8 cellular contexts compared by ENCODE assay signal in the genomic region with DNA sequence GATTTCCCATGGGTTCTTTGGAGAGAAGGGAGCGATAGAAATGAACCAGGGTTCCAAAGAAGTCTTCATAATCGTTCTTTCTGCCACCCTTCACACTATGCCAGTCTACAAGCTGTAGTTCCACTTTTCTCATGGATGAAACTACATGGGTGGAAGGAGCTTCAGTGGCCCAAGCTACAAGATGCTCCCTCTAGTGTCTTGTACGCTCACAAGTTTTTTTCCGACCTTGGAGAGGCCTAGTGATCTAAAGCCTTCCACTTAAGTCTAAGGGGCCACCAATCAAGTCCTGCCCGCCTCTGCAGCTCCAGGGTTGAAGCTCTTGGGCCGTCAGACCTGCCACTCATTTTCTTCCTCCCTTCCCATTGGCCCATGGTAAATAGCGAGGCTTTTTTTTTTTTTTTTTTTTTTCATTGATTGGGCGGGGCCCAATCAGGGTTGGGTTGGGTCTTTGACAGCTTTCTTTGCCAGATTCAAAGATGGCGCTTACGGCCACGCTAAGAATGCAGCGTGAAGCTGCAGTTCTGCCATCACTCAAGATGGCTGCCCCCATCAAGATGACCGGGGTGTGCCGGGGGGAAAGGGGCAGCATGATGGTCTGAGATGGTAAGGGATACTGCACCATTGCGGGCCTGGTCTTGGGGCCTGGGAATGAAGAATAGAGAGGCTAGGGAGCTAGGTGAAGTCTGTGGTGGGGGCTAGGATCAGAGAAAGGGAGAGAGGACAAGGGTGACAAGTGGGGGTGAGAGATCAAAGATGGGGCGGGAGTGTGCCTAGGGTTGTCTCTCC. TPM values are rescaled to one million over a fixed set of nuclear protein-coding genes. Genes with fewer than 3 reads are reported as not detected.
A peak's percentile ranks its signal among the peaks of the same experiment; 100 is the strongest.
DNase-seq lines count a peak whose midpoint lies in the region; ATAC-seq and TF ChIP-seq lines count a peak whose summit lies in the region.

A gene (plus strand): TSS at position 527 of the 786 bp plus-strand sequence. CDS start 430 bp downstream, outside the sequence.

- in situ Hi-C loops in GM23248 (cut with MboI), result no loop called here

- H3K9ac ChIP-seq in GM23248, result peak within 1 kb of the TSS; percentile 80
- peak within 1 kb of the TSS; percentile 57 for H3K9ac ChIP-seq in fibroblast of lung (ENCODE audit: insufficient read depth, low read length)

- H3F3A ChIP-seq in GM23248 (ENCODE audit: insufficient read depth), result peaks cover 5% of the 10 kb centered on the region; the same call in 1 of the 2 replicates

- H2AFZ ChIP-seq in GM23248 (peak within 1 kb of the TSS; percentile 97), fibroblast of lung (ENCODE audit: low read length) (peak within 1 kb of the TSS; percentile 96)

- intact Hi-C loops in activated T-helper 1 cell treated with anti-CD3 and anti-CD28 coated beads, Interleukin-12 subunit alpha, Interleukin-12 subunit beta, Interleukin-2, Interleukin-4 antibody, amounts not matched to agents 30 ng/mL and 10 ng/mL and 1 ng/mL, durations not matched to agents 14 hours and 24 hours and 36 hours (cut with micrococcal nuclease), result loop anchor here (1.0 to 5.0 kb wide), 12 partner anchors 15 to 541 kb away; a partner anchor contains a TSS
- intact Hi-C loops in naive thymus-derived CD4-positive, alpha-beta T cell (cut with micrococcal nuclease), result loop anchor here (1.0 to 10.0 kb wide), 16 partner anchors 15 to 961 kb away; a partner anchor contains a TSS

- H4K20me1 ChIP-seq in GM23248 (ENCODE audit: insufficient read depth) (no peaks in the 10 kb centered on the region), fibroblast of lung (ENCODE audit: control insufficient read depth, extremely low read depth, insufficient read depth, low read length) (no peaks in the 10 kb centered on the region)

- H3K36me3 Mint-ChIP-seq in activated T-helper 1 cell treated with anti-CD3 and anti-CD28 coated beads, Interleukin-12 subunit alpha, Interleukin-12 subunit beta, Interleukin-2, Interleukin-4 antibody, amounts not matched to agents 30 ng/mL and 10 ng/mL and 1 ng/mL, durations not matched to agents 14 hours and 24 hours and 36 hours (ENCODE audit: low read depth), result peaks cover 18% of the 10 kb centered on the region
- peaks cover 0 to 13% (median 3%) of the 10 kb centered on the region in 5 donors for H3K36me3 Mint-ChIP-seq in naive thymus-derived CD4-positive, alpha-beta T cell
- H3K36me3 Mint-ChIP-seq in stimulated activated naive B cell treated with anti-CD40 and anti-IgM and Interleukin-4, amounts not matched to agents 10 μg/mL and 1 μg/mL and 100 μg/mL, for 72 hours, result peaks cover 19 to 27% of the 10 kb centered on the region in 2 donors

- H3K4me1 ChIP-seq in GM23248 (ENCODE audit: insufficient read depth), result peaks cover 11% of the 10 kb centered on the region; the same call in 1 of the 2 replicates
- peaks cover 6% of the 10 kb centered on the region for H3K4me1 ChIP-seq in fibroblast of lung (ENCODE audit: control insufficient read depth, extremely low read depth, insufficient read depth, low read length)
- H3K4me1 ChIP-seq in naive thymus-derived CD4-positive, alpha-beta T cell (ENCODE audit: control insufficient read depth in 2 of 2, insufficient read depth in 2 of 2, low read length in 2 of 2), result peaks cover 8 to 24% of the 10 kb centered on the region in 2 donors

- H3K9me3 ChIP-seq in GM23248 (ENCODE audit: low read depth) (no peaks in the 10 kb centered on the region), fibroblast of lung (ENCODE audit: control insufficient read depth, insufficient read depth, low read depth, low read length) (no peaks in the 10 kb centered on the region)
- H3K9me3 ChIP-seq in naive thymus-derived CD4-positive, alpha-beta T cell (ENCODE audit: control insufficient read depth in 2 of 3, low read length in 3 of 3), result no peaks in the 10 kb centered on the region

- H3K79me2 ChIP-seq in GM23248 (ENCODE audit: insufficient read depth) (peaks cover 7% of the 10 kb centered on the region), fibroblast of lung (ENCODE audit: control insufficient read depth, insufficient read depth, low read length) (no peaks in the 10 kb centered on the region)

- POLR2A ChIA-PET in naive thymus-derived CD4-positive, alpha-beta T cell (lab: Charles Lee), result interaction anchor here (0.5 to 16.8 kb wide), 17 partner anchors 9 to 204 kb away, joined by 3 to 508 read pairs (median 6); a partner anchor contains a TSS

- H3K4me2 ChIP-seq in GM23248 (ENCODE audit: unreplicated experiment) (peak within 1 kb of the TSS; percentile 73), fibroblast of lung (ENCODE audit: extremely low read depth, insufficient read depth, low read length) (peak within 1 kb of the TSS; percentile 98)

- peak; percentile 95 for ATAC-seq in naive thymus-derived CD4-positive, alpha-beta T cell
- ATAC-seq in stimulated activated naive B cell treated with anti-CD40 and anti-IgM and Interleukin-4, amounts not matched to agents 10 μg/mL and 1 μg/mL and 100 μg/mL, for 72 hours (replicated peaks), result peak; percentile 97

- no peaks in the 10 kb centered on the region for H3K27me3 ChIP-seq in GM23248 (replicated peaks; ENCODE audit: insufficient read depth)
- no peaks in the 10 kb centered on the region for H3K27me3 ChIP-seq in fibroblast of lung (ENCODE audit: control insufficient read depth, insufficient read depth, low read length)
- H3K27me3 ChIP-seq in naive thymus-derived CD4-positive, alpha-beta T cell (ENCODE audit: control insufficient read depth in 2 of 2, insufficient read depth in 2 of 2, low read length in 2 of 2), result no peaks in the 10 kb centered on the region

- no peaks in the 10 kb centered on the region for H3K9me3 Mint-ChIP-seq in activated T-helper 1 cell treated with anti-CD3 and anti-CD28 coated beads, Interleukin-12 subunit alpha, Interleukin-12 subunit beta, Interleukin-2, Interleukin-4 antibody, amounts not matched to agents 30 ng/mL and 10 ng/mL and 1 ng/mL, durations not matched to agents 14 hours and 24 hours and 36 hours
- H3K9me3 Mint-ChIP-seq in naive thymus-derived CD4-positive, alpha-beta T cell, result no peaks in the 10 kb centered on the region
- H3K9me3 Mint-ChIP-seq in stimulated activated naive B cell treated with anti-CD40 and anti-IgM and Interleukin-4, amounts not matched to agents 10 μg/mL and 1 μg/mL and 100 μg/mL, for 72 hours, result no peaks in the 10 kb centered on the region

- TF ChIP-seq CTCF in fibroblast of lung (conservative IDR thresholded peaks at IDR 0.05 in 1 of 2, IDR thresholded peaks at IDR 0.05 in 1 of 2; ENCODE audit: low read depth in 1 of 2, low read length in 2 of 2), result peak; percentile 65 to 77

- WGBS in GM23248 (ENCODE audit: low coverage in 1 of 2, low lambda C conversion rate in 2 of 2, missing lambda C conversion rate in 2 of 2), 2 experiments, result 1% methylated on average over 15 to 16 of the region's 16 CpGs

- H3K27me3 Mint-ChIP-seq in activated T-helper 1 cell treated with anti-CD3 and anti-CD28 coated beads, Interleukin-12 subunit alpha, Interleukin-12 subunit beta, Interleukin-2, Interleukin-4 antibody, amounts not matched to agents 30 ng/mL and 10 ng/mL and 1 ng/mL, durations not matched to agents 14 hours and 24 hours and 36 hours (ENCODE audit: insufficient read depth), result peaks cover 3% of the 10 kb centered on the region
- no peaks in the 10 kb centered on the region for H3K27me3 Mint-ChIP-seq in naive thymus-derived CD4-positive, alpha-beta T cell
- peaks cover 26 to 27% of the 10 kb centered on the region in 2 donors for H3K27me3 Mint-ChIP-seq in stimulated activated naive B cell treated with anti-CD40 and anti-IgM and Interleukin-4, amounts not matched to agents 10 μg/mL and 1 μg/mL and 100 μg/mL, for 72 hours

- peaks cover 24% of the 10 kb centered on the region for H3K4me1 Mint-ChIP-seq in activated T-helper 1 cell treated with anti-CD3 and anti-CD28 coated beads, Interleukin-12 subunit alpha, Interleukin-12 subunit beta, Interleukin-2, Interleukin-4 antibody, amounts not matched to agents 30 ng/mL and 10 ng/mL and 1 ng/mL, durations not matched to agents 14 hours and 24 hours and 36 hours (ENCODE audit: low read depth)
- peaks cover 19 to 58% (median 43%) of the 10 kb centered on the region in 7 donors for H3K4me1 Mint-ChIP-seq in naive thymus-derived CD4-positive, alpha-beta T cell
- peaks cover 24 to 30% of the 10 kb centered on the region in 2 donors for H3K4me1 Mint-ChIP-seq in stimulated activated naive B cell treated with anti-CD40 and anti-IgM and Interleukin-4, amounts not matched to agents 10 μg/mL and 1 μg/mL and 100 μg/mL, for 72 hours

- CTCF ChIA-PET in naive thymus-derived CD4-positive, alpha-beta T cell (lab: Charles Lee), result interaction anchor here (0.6 to 8.2 kb wide), 36 partner anchors 10 to 493 kb away, joined by 3 to 91 read pairs (median 4); a partner anchor contains a TSS

- H3K27ac ChIP-seq in GM23248, result peak within 1 kb of the TSS; percentile 45; the same call in 1 of the 2 replicates
- H3K27ac ChIP-seq in fibroblast of lung (ENCODE audit: insufficient read depth, low read length), result peak within 1 kb of the TSS; percentile 62
- peak within 1 kb of the TSS; percentile 70 for H3K27ac ChIP-seq in naive thymus-derived CD4-positive, alpha-beta T cell (ENCODE audit: low read depth, low read length)

- no peaks in the 10 kb centered on the region; the same call in 1 of the 2 replicates for H3K36me3 ChIP-seq in GM23248 (ENCODE audit: low read depth)
- peaks cover 8% of the 10 kb centered on the region for H3K36me3 ChIP-seq in fibroblast of lung (ENCODE audit: control insufficient read depth, insufficient read depth, low read length)
- peaks cover 0 to 25% (median 0%) of the 10 kb centered on the region in 3 experiments for H3K36me3 ChIP-seq in naive thymus-derived CD4-positive, alpha-beta T cell (ENCODE audit: control insufficient read depth in 2 of 3, insufficient read depth in 3 of 3, low read length in 3 of 3)

- peak within 1 kb of the TSS; percentile 100 for H3K27ac Mint-ChIP-seq in activated T-helper 1 cell treated with anti-CD3 and anti-CD28 coated beads, Interleukin-12 subunit alpha, Interleukin-12 subunit beta, Interleukin-2, Interleukin-4 antibody, amounts not matched to agents 30 ng/mL and 10 ng/mL and 1 ng/mL, durations not matched to agents 14 hours and 24 hours and 36 hours
- H3K27ac Mint-ChIP-seq in naive thymus-derived CD4-positive, alpha-beta T cell, result peak within 1 kb of the TSS; percentile 69 to 99 (median 97)
- peak within 1 kb of the TSS; percentile 98 for H3K27ac Mint-ChIP-seq in stimulated activated naive B cell treated with anti-CD40 and anti-IgM and Interleukin-4, amounts not matched to agents 10 μg/mL and 1 μg/mL and 100 μg/mL, for 72 hours

- peak; percentile 100 for DNase-seq in EL
- peak; percentile 99 for DNase-seq in GM23248
- peak; percentile 99 to 100 for DNase-seq in Kasumi-1 (lab: John Stamatoyannopoulos, UW)
- DNase-seq in RKO (ENCODE audit: low spot score), result peak; percentile 100
- peak; percentile 87 for DNase-seq in activated T-helper 1 cell treated with anti-CD3 and anti-CD28 coated beads, Interleukin-12 subunit alpha, Interleukin-12 subunit beta, Interleukin-2, Interleukin-4 antibody, amounts not matched to agents 30 ng/mL and 10 ng/mL and 1 ng/mL, durations not matched to agents 14 hours and 24 hours and 36 hours (ENCODE audit: low spot score)
- DNase-seq in fibroblast of lung (ENCODE audit: low read depth in 2 of 2), result peak; percentile 99 to 100
- peak; percentile 66 to 96 (median 92) for DNase-seq in naive thymus-derived CD4-positive, alpha-beta T cell
- peak; percentile 89 for DNase-seq in stimulated activated naive B cell treated with anti-CD40 and anti-IgM and Interleukin-4, amounts not matched to agents 10 μg/mL and 1 μg/mL and 100 μg/mL, for 72 hours

- peak within 1 kb of the TSS; percentile 99 for H3K4me3 Mint-ChIP-seq in activated T-helper 1 cell treated with anti-CD3 and anti-CD28 coated beads, Interleukin-12 subunit alpha, Interleukin-12 subunit beta, Interleukin-2, Interleukin-4 antibody, amounts not matched to agents 30 ng/mL and 10 ng/mL and 1 ng/mL, durations not matched to agents 14 hours and 24 hours and 36 hours
- peak within 1 kb of the TSS; percentile 89 to 100 (median 98) for H3K4me3 Mint-ChIP-seq in naive thymus-derived CD4-positive, alpha-beta T cell
- H3K4me3 Mint-ChIP-seq in stimulated activated naive B cell treated with anti-CD40 and anti-IgM and Interleukin-4, amounts not matched to agents 10 μg/mL and 1 μg/mL and 100 μg/mL, for 72 hours, result peak within 1 kb of the TSS; percentile 99 to 100

- H3K4me3 ChIP-seq in GM23248 (peak within 1 kb of the TSS; percentile 91), fibroblast of lung (replicated peaks in 1 of 4; ENCODE audit: control extremely low read depth in 1 of 4, insufficient read depth in 1 of 4, low read depth in 3 of 4, low read length in 4 of 4) (peak within 1 kb of the TSS; percentile 74 to 98 (median 88))
- peak within 1 kb of the TSS; percentile 73 for H3K4me3 ChIP-seq in naive thymus-derived CD4-positive, alpha-beta T cell (ENCODE audit: low read length)

- H3K9me2 ChIP-seq in GM23248 (ENCODE audit: insufficient read depth), result no peaks in the 10 kb centered on the region

RNA-seq across cellular contexts. Expression of the gene that starts here (rescaled TPM):
- total RNA-seq in GM23248 (2014; rRNA removed; shearing (Covaris generic)), result 6.5 and 19.1 TPM in 2 replicates
- polyA plus RNA-seq in GM23248 (2016; fragmentation: Nextera tagmentation; extraction: Ambion mirVana) (5.7 and 5.8 TPM in 2 replicates), fibroblast of lung (11.1 and 12.0 TPM in 2 replicates)
- total RNA-seq in activated T-helper 1 cell treated with anti-CD3 and anti-CD28 coated beads, Interleukin-12 subunit alpha, Interleukin-12 subunit beta, Interleukin-2, Interleukin-4 antibody, amounts not matched to agents 30 ng/mL and 10 ng/mL and 1 ng/mL, durations not matched to agents 14 hours and 24 hours and 36 hours, result 25.3 and 28.0 TPM in 2 replicates
- 9.2 and 11.7 TPM in 2 replicates for total RNA-seq in fibroblast of lung
- polyA plus RNA-seq in fibroblast of lung (2012), result 10.8 and 11.4 TPM in 2 replicates
- 39.7 and 47.2 TPM in 2 replicates for polyA minus RNA-seq in fibroblast of lung (ENCODE audit: low replicate concordance)
- total RNA-seq in naive thymus-derived CD4-positive, alpha-beta T cell, result 10 to 100 TPM in 4 of 5 experiments, 1 to 10 TPM in 1; 8.9 to 24.3 (median 11.8) TPM
- 1 to 10 TPM; 6.0 to 6.4 TPM for polyA plus RNA-seq in naive thymus-derived CD4-positive, alpha-beta T cell

Comparison
In these comparisons a context has a peak if more than half of its experiments do, and no peak if none do; other contexts are left out.
1. Peak in every context shown above with its lines: DNase-seq, ATAC-seq, H3K4me3 ChIP-seq and H3K27ac ChIP-seq.